Comparison of ENCODE assay signal across 14 cellular contexts in genomic region chr6:138972226-138972665, GRCh38. TPM values are rescaled to one million over a fixed set of nuclear protein-coding genes. Genes with fewer than 3 reads are reported as not detected.
DNase-seq lines count a peak whose midpoint lies in the region; ATAC-seq and TF ChIP-seq lines count a peak whose summit lies in the region.
"Had no signal": no experiment of that assay in that cellular context is flagged by ENCODE, and none has a peak within 500 bp of the region (broad histone marks: within the 10 kb centered on the region; RNA-seq: fewer than 3 reads in every experiment).

No MANE protein-coding gene starts in this region.

- H3K9me3 Mint-ChIP-seq in CD8-positive, alpha-beta T cell = no peaks in the 10 kb centered on the region
- H3K9me3 Mint-ChIP-seq in nephron progenitor cell = no peaks in the 10 kb centered on the region
- H3K9me3 Mint-ChIP-seq in osteocyte (ENCODE audit: unreplicated experiment) = no peaks in the 10 kb centered on the region
- H3K9me3 Mint-ChIP-seq in activated naive CD4-positive, alpha-beta T cell treated with anti-CD3 and anti-CD28 coated beads, Interleukin-2, amount 50 U/mL, for 72 hours = peaks cover 0 to 4% of the 10 kb centered on the region in 2 donors

- H3K27ac Mint-ChIP-seq in CD8-positive, alpha-beta T cell = peak overlapping the region; percentile 34
- H3K27ac Mint-ChIP-seq in nephron progenitor cell = peak overlapping the region; percentile 26
- no peak overlapping the region for H3K27ac Mint-ChIP-seq in osteocyte (ENCODE audit: unreplicated experiment)
- H3K27ac Mint-ChIP-seq in activated naive CD4-positive, alpha-beta T cell treated with anti-CD3 and anti-CD28 coated beads, Interleukin-2, amount 50 U/mL, for 72 hours = peak overlapping the region in 1 of 2 donors; percentile 16
- H3K27ac Mint-ChIP-seq: activated CD8-positive, alpha-beta T cell treated with anti-CD3 and anti-CD28 coated beads, Interleukin-2, amount 10 ng/mL, durations not matched to agents 7 days and 5 days had no signal

- no peaks in the 10 kb centered on the region for H3K36me3 Mint-ChIP-seq in CD8-positive, alpha-beta T cell
- H3K36me3 Mint-ChIP-seq in nephron progenitor cell (ENCODE audit: low read depth) (peaks cover 5% of the 10 kb centered on the region), osteocyte (ENCODE audit: unreplicated experiment) (no peaks in the 10 kb centered on the region)
- H3K36me3 Mint-ChIP-seq in activated naive CD4-positive, alpha-beta T cell treated with anti-CD3 and anti-CD28 coated beads, Interleukin-2, amount 50 U/mL, for 72 hours = peaks cover 0 to 6% of the 10 kb centered on the region in 2 donors

- peaks cover 85% of the 10 kb centered on the region for H3K4me1 Mint-ChIP-seq in CD8-positive, alpha-beta T cell (ENCODE audit: low read depth)
- H3K4me1 Mint-ChIP-seq in nephron progenitor cell = peaks cover 48% of the 10 kb centered on the region
- peaks cover 53% of the 10 kb centered on the region for H3K4me1 Mint-ChIP-seq in osteocyte (ENCODE audit: unreplicated experiment)

- no peak overlapping the region for H3K4me3 Mint-ChIP-seq in CD8-positive, alpha-beta T cell
- H3K4me3 Mint-ChIP-seq in nephron progenitor cell (peak overlapping the region; percentile 14), osteocyte (ENCODE audit: unreplicated experiment) (no peak overlapping the region)
- H3K4me3 Mint-ChIP-seq: activated CD8-positive, alpha-beta T cell treated with anti-CD3 and anti-CD28 coated beads, Interleukin-2, amount 10 ng/mL, durations not matched to agents 7 days and 5 days had no signal

- no peak for TF ChIP-seq CTCF in CD8-positive, alpha-beta T cell (IDR thresholded peaks at IDR 0.05)
- TF ChIP-seq CTCF in RWPE2 (IDR thresholded peaks at IDR 0.05; ENCODE audit: poor library complexity, severe bottlenecking) (no peak), esophagus muscularis mucosa (IDR thresholded peaks at IDR 0.05) (no peak), nephron progenitor cell (IDR thresholded peaks at IDR 0.05) (no peak), osteocyte (IDR thresholded peaks at IDR 0.05) (no peak)

- TF ChIP-seq EP300 in esophagus muscularis mucosa (IDR thresholded peaks at IDR 0.05) = no peak

- no peak for DNase-seq in CD8-positive, alpha-beta T cell
- DNase-seq in RWPE2 (ENCODE audit: low spot score) = no peak
- no peak for DNase-seq in esophagus muscularis mucosa (ENCODE audit: extremely low spot score)
- DNase-seq in nephron progenitor cell = no peak
- DNase-seq in GDM1 (lab: John Stamatoyannopoulos, UW) = no peak
- DNase-seq in DMS53 (lab: John Stamatoyannopoulos, UW) = no peak
- DNase-seq in osteocyte (ENCODE audit: extremely low spot score, unreplicated experiment) = no peak
- no peak for DNase-seq in activated naive CD4-positive, alpha-beta T cell treated with anti-CD3 and anti-CD28 coated beads, Interleukin-2, amount 50 U/mL, for 72 hours (ENCODE audit: low spot score in 2 of 2)
- DNase-seq: activated CD8-positive, alpha-beta T cell treated with anti-CD3 and anti-CD28 coated beads, Interleukin-2, amount 10 ng/mL, durations not matched to agents 7 days and 5 days; cerebellar nuclear complex; left cardiac atrium; NCI-H2029 treated with DMSO at 0.1 percent for 48 hours; stomach had no signal

- no peak overlapping the region for H3K4me3 ChIP-seq in CD8-positive, alpha-beta T cell (ENCODE audit: low read depth, low read length)
- H3K4me3 ChIP-seq in RWPE2 (ENCODE audit: severe bottlenecking) (no peak overlapping the region), esophagus muscularis mucosa (no peak overlapping the region)
- H3K4me3 ChIP-seq: HAP-1, stomach had no signal

- no peaks in the 10 kb centered on the region for H3K27me3 ChIP-seq in CD8-positive, alpha-beta T cell (ENCODE audit: insufficient read depth, low read length)
- H3K27me3 ChIP-seq in RWPE2 (ENCODE audit: insufficient read depth, poor library complexity, severe bottlenecking) = no peaks in the 10 kb centered on the region
- H3K27me3 ChIP-seq in esophagus muscularis mucosa = no peaks in the 10 kb centered on the region
- H3K27me3 ChIP-seq: stomach had no signal

- H3K27me3 Mint-ChIP-seq in CD8-positive, alpha-beta T cell (ENCODE audit: low read depth) = no peaks in the 10 kb centered on the region
- no peaks in the 10 kb centered on the region for H3K27me3 Mint-ChIP-seq in nephron progenitor cell (ENCODE audit: low read depth, poor library complexity)
- H3K27me3 Mint-ChIP-seq in osteocyte (ENCODE audit: unreplicated experiment) = no peaks in the 10 kb centered on the region

- H3K27ac ChIP-seq in CD8-positive, alpha-beta T cell (ENCODE audit: low read depth, low read length) = no peak overlapping the region
- H3K27ac ChIP-seq in RWPE2 (ENCODE audit: poor library complexity, severe bottlenecking) (peak overlapping the region; percentile 96), esophagus muscularis mucosa (replicated peaks in 1 of 4) (peak overlapping the region; percentile 45 to 60 (median 50))

- H3K36me3 ChIP-seq in CD8-positive, alpha-beta T cell (ENCODE audit: insufficient read depth, low read length) = no peaks in the 10 kb centered on the region
- H3K36me3 ChIP-seq in RWPE2 (ENCODE audit: low read depth) (no peaks in the 10 kb centered on the region), esophagus muscularis mucosa (no peaks in the 10 kb centered on the region)
- H3K36me3 ChIP-seq: HAP-1, stomach had no signal

- intact Hi-C loops in CD8-positive, alpha-beta T cell (cut with DNase I, micrococcal nuclease) = loop anchor here in 1 of 2 experiments (2.0 kb wide), 1 partner anchor 23 kb away; no protein-coding TSS in a partner anchor
- intact Hi-C loops in esophagus muscularis mucosa (cut with DNase I) = no loop called here

- ATAC-seq in CD8-positive, alpha-beta T cell = no peak
- ATAC-seq in RWPE2 (ENCODE audit: low read depth) = peak; percentile 37
- no peak for ATAC-seq in activated naive CD4-positive, alpha-beta T cell treated with anti-CD3 and anti-CD28 coated beads, Interleukin-2, amount 50 U/mL, for 72 hours
- ATAC-seq: activated CD8-positive, alpha-beta T cell treated with anti-CD3 and anti-CD28 coated beads, Interleukin-2, amount 10 ng/mL, durations not matched to agents 7 days and 5 days had no signal

- POLR2A ChIA-PET in CD8-positive, alpha-beta T cell (lab: Charles Lee) = interaction anchor here (1.0 kb wide), 1 partner anchor 16 kb away, joined by 3 read pairs; no protein-coding TSS in a partner anchor

- CTCF ChIA-PET in CD8-positive, alpha-beta T cell (lab: Charles Lee) = interaction anchor here (1.1 to 1.3 kb wide), 2 partner anchors 10 to 247 kb away, joined by 3 to 4 read pairs; no protein-coding TSS in a partner anchor

- WGBS in esophagus muscularis mucosa = 75% methylated on average over 3 of the region's 3 CpGs

- TF ChIP-seq POLR2A in esophagus muscularis mucosa (IDR thresholded peaks at IDR 0.05; ENCODE audit: low read depth) = no peak

- H3K9me3 ChIP-seq in CD8-positive, alpha-beta T cell (ENCODE audit: low read length) = no peaks in the 10 kb centered on the region
- H3K9me3 ChIP-seq in RWPE2 (ENCODE audit: severe bottlenecking) = no peaks in the 10 kb centered on the region
- H3K9me3 ChIP-seq in esophagus muscularis mucosa = no peaks in the 10 kb centered on the region
- H3K9me3 ChIP-seq: HAP-1, stomach had no signal

- H3K4me1 ChIP-seq in CD8-positive, alpha-beta T cell (ENCODE audit: insufficient read depth, low read length) = peaks cover 27% of the 10 kb centered on the region
- peaks cover 53% of the 10 kb centered on the region for H3K4me1 ChIP-seq in RWPE2 (ENCODE audit: insufficient read depth, poor library complexity, severe bottlenecking)
- H3K4me1 ChIP-seq in esophagus muscularis mucosa = peaks cover 44 to 65% (median 56%) of the 10 kb centered on the region in 4 donors

RNA-seq across cellular contexts. Expression of gene REPS1, which starts 15.8 kb away (rescaled TPM):
- 10 to 100 TPM; 50.4 to 60.3 TPM for total RNA-seq in CD8-positive, alpha-beta T cell
- total RNA-seq in esophagus muscularis mucosa (10 to 100 TPM; 23.4 to 43.2 (median 30.1) TPM), osteocyte (32.2 and 38.0 TPM in 2 replicates)
- 10 to 100 TPM; 40.5 to 59.6 TPM for total RNA-seq in activated naive CD4-positive, alpha-beta T cell treated with anti-CD3 and anti-CD28 coated beads, Interleukin-2, amount 50 U/mL, for 72 hours

RNA-seq across cellular contexts. Expression of gene ABRACL, which starts 56.3 kb away (rescaled TPM):
- 10 to 100 TPM; 30.4 to 30.5 TPM for total RNA-seq in CD8-positive, alpha-beta T cell
- total RNA-seq in esophagus muscularis mucosa (10 to 100 TPM in 1 of 4 donors, 1 to 10 TPM in 3; 4.6 to 10.1 (median 7.1) TPM), osteocyte (16.9 and 23.0 TPM in 2 replicates)
- 100 to 1,000 TPM in 1 of 2 donors, 10 to 100 TPM in 1; 93.8 to 192 TPM for total RNA-seq in activated naive CD4-positive, alpha-beta T cell treated with anti-CD3 and anti-CD28 coated beads, Interleukin-2, amount 50 U/mL, for 72 hours
